ENCODE assay signal across 8 cellular contexts in the genomic region with DNA sequence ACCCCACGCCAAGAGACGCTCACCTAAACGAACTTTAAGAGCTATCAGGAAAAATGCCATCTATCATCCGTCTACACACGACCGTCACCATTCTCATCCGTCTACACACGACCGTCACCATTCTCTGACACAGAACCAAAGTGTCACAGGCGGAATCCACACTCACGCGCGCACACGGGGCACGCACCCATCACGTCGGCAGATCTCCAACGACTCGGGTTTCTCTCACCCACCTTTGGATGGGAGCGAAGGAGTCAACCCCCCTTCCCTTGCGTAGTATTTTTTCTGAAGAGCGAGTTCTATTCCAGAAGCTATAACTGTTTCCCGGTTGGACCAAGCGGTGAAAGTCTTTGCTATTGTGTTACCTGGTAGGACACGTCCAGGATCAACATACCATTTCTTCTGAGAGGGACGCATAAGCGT. TPM values are rescaled to one million over a fixed set of nuclear protein-coding genes. Genes with fewer than 3 reads are reported as not detected.
DNase-seq lines count a peak whose midpoint lies in the region; ATAC-seq and TF ChIP-seq lines count a peak whose summit lies in the region.

No MANE protein-coding gene starts in this region.

- H3K4me3 Mint-ChIP-seq in activated CD4-positive, alpha-beta T cell treated with anti-CD3 and anti-CD28 coated beads, Interleukin-2, amount 10 ng/mL, durations not matched to agents 24 days and 14 days: no peak overlapping the region

- intact Hi-C loops in activated CD4-positive, alpha-beta T cell treated with anti-CD3 and anti-CD28 coated beads, Interleukin-2, amount 10 ng/mL, durations not matched to agents 24 days and 14 days (cut with micrococcal nuclease): loop anchor here (1.0 to 10.0 kb wide), 6 partner anchors 136 to 714 kb away; no protein-coding TSS in a partner anchor

- no peak for TF ChIP-seq CTCF in fibroblast of the aortic adventitia (IDR thresholded peaks at IDR 0.05; ENCODE audit: insufficient read depth, low read length)

- DNase-seq in activated CD4-positive, CD25-positive, alpha-beta regulatory T cell treated with anti-CD3 and anti-CD28 coated beads, Interleukin-2, amount 50 U/mL, for 72 hours: peak; percentile 44
- no peak for DNase-seq in activated CD4-positive, CD25-positive, alpha-beta regulatory T cell (lab: John Stamatoyannopoulos, UW)
- peak; percentile 80 for DNase-seq in activated CD4-positive, alpha-beta T cell treated with anti-CD3 and anti-CD28 coated beads, Interleukin-2, amount 10 ng/mL, durations not matched to agents 24 days and 14 days
- DNase-seq in fibroblast of the aortic adventitia (ENCODE audit: low read depth) (no peak), ecto neural progenitor cell (ENCODE audit: low spot score) (no peak)

- ATAC-seq in GM21717 (IDR thresholded peaks at IDR 0.05; ENCODE audit: unreplicated experiment) (no peak), HG03457 (IDR thresholded peaks at IDR 0.05; ENCODE audit: unreplicated experiment) (no peak)

- peaks cover 37% of the 10 kb centered on the region for H3K36me3 Mint-ChIP-seq in activated CD4-positive, alpha-beta T cell treated with anti-CD3 and anti-CD28 coated beads, Interleukin-2, amount 10 ng/mL, durations not matched to agents 24 days and 14 days (ENCODE audit: low read depth)

- H3K4me1 ChIP-seq in skeletal muscle tissue (ENCODE audit: control insufficient read depth in 3 of 3, insufficient read depth in 3 of 3, low read length in 3 of 3): peaks cover 43 to 52% (median 49%) of the 10 kb centered on the region in 3 donors

- no peaks in the 10 kb centered on the region for H3K27me3 ChIP-seq in skeletal muscle tissue (ENCODE audit: control insufficient read depth in 3 of 3, insufficient read depth in 3 of 3, low read length in 3 of 3)

- peaks cover 20% of the 10 kb centered on the region for H3K9me3 Mint-ChIP-seq in activated CD4-positive, alpha-beta T cell treated with anti-CD3 and anti-CD28 coated beads, Interleukin-2, amount 10 ng/mL, durations not matched to agents 24 days and 14 days

- H3K27ac Mint-ChIP-seq in activated CD4-positive, alpha-beta T cell treated with anti-CD3 and anti-CD28 coated beads, Interleukin-2, amount 10 ng/mL, durations not matched to agents 24 days and 14 days: no peak overlapping the region

- peaks cover 10 to 16% (median 13%) of the 10 kb centered on the region in 3 donors for H3K36me3 ChIP-seq in skeletal muscle tissue (ENCODE audit: control insufficient read depth in 3 of 3, insufficient read depth in 3 of 3, low read length in 3 of 3)

- peaks cover 42% of the 10 kb centered on the region for H3K4me1 Mint-ChIP-seq in activated CD4-positive, alpha-beta T cell treated with anti-CD3 and anti-CD28 coated beads, Interleukin-2, amount 10 ng/mL, durations not matched to agents 24 days and 14 days

- H3K27ac ChIP-seq in skeletal muscle tissue (ENCODE audit: low read depth, low read length): peak overlapping the region; percentile 99

- H3K4me3 ChIP-seq in fibroblast of the aortic adventitia (ENCODE audit: low read depth, low read length): peak overlapping the region; percentile 98
- H3K4me3 ChIP-seq in skeletal muscle tissue (ENCODE audit: low read length in 3 of 3): peak overlapping the region; percentile 94 to 99 (median 99)

- no peaks in the 10 kb centered on the region for H3K9me3 ChIP-seq in skeletal muscle tissue (ENCODE audit: control insufficient read depth in 3 of 3, low read length in 3 of 3)

- H3K27me3 Mint-ChIP-seq in activated CD4-positive, alpha-beta T cell treated with anti-CD3 and anti-CD28 coated beads, Interleukin-2, amount 10 ng/mL, durations not matched to agents 24 days and 14 days: no peaks in the 10 kb centered on the region

- peak overlapping the region; percentile 85 to 94 (median 93) for H3K9ac ChIP-seq in skeletal muscle tissue (ENCODE audit: low read depth in 1 of 3, low read length in 3 of 3)

RNA-seq across cellular contexts. Expression of a gene that starts 0.9 kb away (rescaled TPM):
- 13.5 and 14.6 TPM in 2 replicates for total RNA-seq in activated CD4-positive, alpha-beta T cell treated with anti-CD3 and anti-CD28 coated beads, Interleukin-2, amount 10 ng/mL, durations not matched to agents 24 days and 14 days
- total RNA-seq in fibroblast of the aortic adventitia (ENCODE audit: low replicate concordance) (8.0 and 26.8 TPM in 2 replicates), skeletal muscle tissue (28.2 TPM)

Comparison
In these comparisons a context has a peak if more than half of its experiments do, and no peak if none do; other contexts are left out.
1. DNase-seq: peak in activated CD4-positive, CD25-positive, alpha-beta regulatory T cell treated with anti-CD3 and anti-CD28 coated beads, Interleukin-2, amount 50 U/mL, for 72 hours (single experiment) and activated CD4-positive, alpha-beta T cell treated with anti-CD3 and anti-CD28 coated beads, Interleukin-2, amount 10 ng/mL, durations not matched to agents 24 days and 14 days (single experiment); none in activated CD4-positive, CD25-positive, alpha-beta regulatory T cell (0 of 4), fibroblast of the aortic adventitia (single experiment) and ecto neural progenitor cell (single experiment).